8 cellular contexts compared by ENCODE assay signal in genomic region chr3:11774296-11774877, GRCh38.
DNase-seq lines count a peak whose midpoint lies in the region; ATAC-seq, FAIRE-seq and TF ChIP-seq lines count a peak whose summit lies in the region.

No MANE protein-coding gene starts in this region.

- intact Hi-C loops in natural killer cell (cut with micrococcal nuclease): no loop called here

- TF ChIP-seq CTCF in upper lobe of left lung (IDR thresholded peaks at IDR 0.05) (peak in 4 of 6 experiments; percentile 29 to 45 (median 40)), natural killer cell (IDR thresholded peaks at IDR 0.05) (no peak)

- POLR2A ChIA-PET in T-cell (lab: Charles Lee): no interaction called here

- ATAC-seq in upper lobe of left lung (ENCODE audit: low FRiP score in 2 of 2): peak in 1 of 2 donors; percentile 50
- ATAC-seq in natural killer cell: no peak
- no peak for ATAC-seq in T-cell (replicated peaks in 1 of 4)

- TF ChIP-seq POLR2A in upper lobe of left lung (IDR thresholded peaks at IDR 0.05): no peak

- CTCF ChIA-PET in T-cell (lab: Charles Lee): no interaction called here

- no peaks in the 10 kb centered on the region for H3K9me3 ChIP-seq in adipocyte (ENCODE audit: control insufficient read depth, low read length)
- no peaks in the 10 kb centered on the region for H3K9me3 ChIP-seq in iPS DF 6.9 (ENCODE audit: control insufficient read depth, insufficient read depth, low read length)
- H3K9me3 ChIP-seq in upper lobe of left lung: no peaks in the 10 kb centered on the region

- no peak overlapping the region for H3K27ac Mint-ChIP-seq in natural killer cell
- H3K27ac Mint-ChIP-seq in T-cell: no peak overlapping the region

- peaks cover 11% of the 10 kb centered on the region for H3K4me1 ChIP-seq in adipocyte (ENCODE audit: control insufficient read depth, insufficient read depth, low read length)
- peaks cover 4% of the 10 kb centered on the region for H3K4me1 ChIP-seq in iPS DF 6.9 (ENCODE audit: control insufficient read depth, insufficient read depth, low read length)
- peaks cover 11 to 14% (median 12%) of the 10 kb centered on the region in 4 donors for H3K4me1 ChIP-seq in upper lobe of left lung

- no peak for FAIRE-seq in HTR-8/SVneo (lab: Jason Lieb, UNC)
- FAIRE-seq in GM19239 (lab: Jason Lieb, UNC): no peak

- H3K36me3 Mint-ChIP-seq in natural killer cell (no peaks in the 10 kb centered on the region), T-cell (peaks cover 18% of the 10 kb centered on the region)

- H3K27me3 ChIP-seq in adipocyte (replicated peaks; ENCODE audit: control insufficient read depth, insufficient read depth, low read length) (no peaks in the 10 kb centered on the region), iPS DF 6.9 (ENCODE audit: control insufficient read depth, insufficient read depth, low read length) (no peaks in the 10 kb centered on the region), upper lobe of left lung (no peaks in the 10 kb centered on the region)

- H3K9me3 Mint-ChIP-seq in natural killer cell: no peaks in the 10 kb centered on the region
- no peaks in the 10 kb centered on the region for H3K9me3 Mint-ChIP-seq in T-cell

- WGBS in iPS DF 6.9 (ENCODE audit: insufficient coverage, insufficient read length): no CpG with 5 or more reads among the region's 2 CpGs
- 29 to 50% methylated on average over 2 of the region's 2 CpGs for WGBS in upper lobe of left lung, 2 donors

- H3K9ac ChIP-seq in adipocyte (ENCODE audit: low read length): no peak overlapping the region

- TF ChIP-seq EP300 in upper lobe of left lung (IDR thresholded peaks at IDR 0.05): no peak

- H3K27me3 Mint-ChIP-seq in natural killer cell (ENCODE audit: low read depth in 2 of 2) (no peaks in the 10 kb centered on the region), T-cell (no peaks in the 10 kb centered on the region)

- peak; percentile 36 to 45 for DNase-seq in AML-193 (lab: John Stamatoyannopoulos, UW)
- peak; percentile 69 for DNase-seq in HTR-8/SVneo (ENCODE audit: insufficient read length, low spot score)
- peak; percentile 69 for DNase-seq in adipocyte (ENCODE audit: low read depth)
- peak; percentile 47 for DNase-seq in iPS DF 6.9 (ENCODE audit: low read depth, low spot score)
- DNase-seq in upper lobe of left lung: peak in 1 of 2 donors; percentile 55
- DNase-seq in natural killer cell: no peak
- DNase-seq in T-cell: no peak
- no peak for DNase-seq in GM19239 (ENCODE audit: insufficient read length, low spot score)

- H3K4me3 Mint-ChIP-seq in natural killer cell (no peak overlapping the region), T-cell (no peak overlapping the region)

- H3K4me3 ChIP-seq in adipocyte (ENCODE audit: low read length) (no peak overlapping the region), iPS DF 6.9 (ENCODE audit: low read length) (no peak overlapping the region), upper lobe of left lung (no peak overlapping the region)

- H3K27ac ChIP-seq in iPS DF 6.9 (ENCODE audit: low read length) (no peak overlapping the region), upper lobe of left lung (no peak overlapping the region)

- peaks cover 5% of the 10 kb centered on the region for H3K36me3 ChIP-seq in adipocyte (ENCODE audit: control insufficient read depth, insufficient read depth, low read length, severe bottlenecking)
- no peaks in the 10 kb centered on the region for H3K36me3 ChIP-seq in iPS DF 6.9 (ENCODE audit: control insufficient read depth, insufficient read depth, low read length)
- peaks cover 0 to 4% (median 0%) of the 10 kb centered on the region in 4 donors for H3K36me3 ChIP-seq in upper lobe of left lung

- H3K4me1 Mint-ChIP-seq in natural killer cell: peaks cover 17% of the 10 kb centered on the region in 2 donors
- peaks cover 14 to 21% (median 19%) of the 10 kb centered on the region in 3 donors for H3K4me1 Mint-ChIP-seq in T-cell

Comparison
In these comparisons a context has a peak if more than half of its experiments do, and no peak if none do; other contexts are left out.
1. DNase-seq: peak in AML-193 (2 of 2), HTR-8/SVneo (single experiment), adipocyte (single experiment) and iPS DF 6.9 (single experiment); none in natural killer cell (single experiment), T-cell (0 of 34) and GM19239 (single experiment).